In the genomic region with DNA sequence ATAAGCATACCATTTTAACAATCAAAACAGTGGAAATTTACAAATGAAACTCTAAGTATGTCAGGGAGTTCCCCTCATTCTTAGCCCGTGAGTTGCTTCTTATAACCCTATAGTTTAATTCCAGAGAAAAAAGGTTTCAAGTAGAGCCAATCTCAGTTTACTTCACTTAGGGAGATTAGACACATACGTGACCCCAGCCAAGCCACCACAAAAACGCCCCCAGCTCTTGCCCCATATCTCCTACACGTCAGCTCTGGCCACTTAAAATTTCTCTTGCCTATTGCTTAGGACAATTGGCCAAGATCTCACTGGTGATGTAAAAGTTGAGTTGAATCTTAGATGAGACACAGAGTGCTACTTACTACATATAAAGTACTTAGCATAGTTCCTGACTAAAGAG, we compare ENCODE assay signal across 13 cellular contexts.
DNase-seq lines count a peak whose midpoint lies in the region; ATAC-seq and TF ChIP-seq lines count a peak whose summit lies in the region.
"Had no signal": no experiment of that assay in that cellular context is flagged by ENCODE, and none has a peak within 500 bp of the region (broad histone marks: within the 10 kb centered on the region; RNA-seq: fewer than 3 reads in every experiment).

No MANE protein-coding gene starts in this region.

- H3K4me1 Mint-ChIP-seq in activated T-cell treated with anti-CD3 and anti-CD28 coated beads, Interleukin-2, amount 50 U/mL, for 72 hours (ENCODE audit: low read depth): peaks cover 77% of the 10 kb centered on the region
- peaks cover 52% of the 10 kb centered on the region for H3K4me1 Mint-ChIP-seq in activated T-cell treated with anti-CD3 and anti-CD28 coated beads, Interleukin-2, amount 50 U/mL, for 4 hours (ENCODE audit: low read depth)
- H3K4me1 Mint-ChIP-seq in T-cell: peaks cover 56 to 66% (median 63%) of the 10 kb centered on the region in 3 donors
- peaks cover 39% of the 10 kb centered on the region for H3K4me1 Mint-ChIP-seq in stimulated activated effector memory CD8-positive, alpha-beta T cell treated with anti-CD3 and anti-CD28 coated beads, Interleukin-12 subunit alpha, Interleukin-12 subunit beta, amount 100 ng/mL, for 72 hours

- H3K27me3 Mint-ChIP-seq in activated T-cell treated with anti-CD3 and anti-CD28 coated beads, Interleukin-2, amount 50 U/mL, for 72 hours (ENCODE audit: low read depth): no peaks in the 10 kb centered on the region
- H3K27me3 Mint-ChIP-seq in activated T-cell treated with anti-CD3 and anti-CD28 coated beads, Interleukin-2, amount 50 U/mL, for 4 hours (ENCODE audit: low read depth): no peaks in the 10 kb centered on the region
- no peaks in the 10 kb centered on the region for H3K27me3 Mint-ChIP-seq in T-cell

- no peak for TF ChIP-seq CTCF in fibroblast of pulmonary artery (IDR thresholded peaks at IDR 0.05; ENCODE audit: low read length, missing control alignments)

- no peak for ATAC-seq in activated T-cell treated with anti-CD3 and anti-CD28 coated beads, Interleukin-2, amount 50 U/mL, for 72 hours (replicated peaks in 1 of 2)
- ATAC-seq in activated T-cell treated with anti-CD3 and anti-CD28 coated beads, Interleukin-2, amount 50 U/mL, for 4 hours: no peak
- ATAC-seq in T-cell (replicated peaks in 1 of 4) (no peak), HG02798 (IDR thresholded peaks at IDR 0.05; ENCODE audit: poor library complexity, unreplicated experiment) (no peak)
- no peak for ATAC-seq in stimulated activated effector memory CD8-positive, alpha-beta T cell treated with anti-CD3 and anti-CD28 coated beads, Interleukin-12 subunit alpha, Interleukin-12 subunit beta, amount 100 ng/mL, for 72 hours

- peak overlapping the region; percentile 47 for H3K27ac Mint-ChIP-seq in activated T-cell treated with anti-CD3 and anti-CD28 coated beads, Interleukin-2, amount 50 U/mL, for 72 hours
- peak overlapping the region; percentile 21 to 93 for H3K27ac Mint-ChIP-seq in T-cell
- H3K27ac Mint-ChIP-seq in stimulated activated effector memory CD8-positive, alpha-beta T cell treated with anti-CD3 and anti-CD28 coated beads, Interleukin-12 subunit alpha, Interleukin-12 subunit beta, amount 100 ng/mL, for 72 hours: peak overlapping the region; percentile 97

- peaks cover 0 to 2% of the 10 kb centered on the region in 2 donors for H3K36me3 Mint-ChIP-seq in activated T-cell treated with anti-CD3 and anti-CD28 coated beads, Interleukin-2, amount 50 U/mL, for 72 hours (ENCODE audit: insufficient read depth in 2 of 2)
- H3K36me3 Mint-ChIP-seq in activated T-cell treated with anti-CD3 and anti-CD28 coated beads, Interleukin-2, amount 50 U/mL, for 4 hours (ENCODE audit: insufficient read depth): no peaks in the 10 kb centered on the region
- no peaks in the 10 kb centered on the region for H3K36me3 Mint-ChIP-seq in T-cell
- peaks cover 11% of the 10 kb centered on the region for H3K36me3 Mint-ChIP-seq in stimulated activated effector memory CD8-positive, alpha-beta T cell treated with anti-CD3 and anti-CD28 coated beads, Interleukin-12 subunit alpha, Interleukin-12 subunit beta, amount 100 ng/mL, for 72 hours

- CTCF ChIA-PET in T-cell (lab: Charles Lee): interaction anchor here in 1 of 2 donors (0.6 kb wide), 1 partner anchor 95 kb away, joined by 3 read pairs; no protein-coding TSS in a partner anchor

- DNase-seq in activated T-cell treated with anti-CD3 and anti-CD28 coated beads, Interleukin-2, amount 50 U/mL, for 72 hours: no peak
- DNase-seq in activated T-cell treated with anti-CD3 and anti-CD28 coated beads, Interleukin-2, amount 50 U/mL, for 4 hours: no peak
- DNase-seq in T-cell: no peak
- DNase-seq in fibroblast of pulmonary artery (ENCODE audit: low read depth): peak; percentile 95
- DNase-seq in stimulated activated effector memory CD8-positive, alpha-beta T cell treated with anti-CD3 and anti-CD28 coated beads, Interleukin-12 subunit alpha, Interleukin-12 subunit beta, amount 100 ng/mL, for 72 hours (ENCODE audit: low spot score in 2 of 2): no peak
- no peak for DNase-seq in NCI-H2029 (lab: John Stamatoyannopoulos, UW)
- DNase-seq in NCI-H1436 treated with DMSO at 0.1 percent for 48 hours (lab: John Stamatoyannopoulos, UW): no peak
- DNase-seq: AML-193; central memory CD4-positive, alpha-beta T cell; NCI-H345; PC-9; T-helper 2 cell had no signal

- POLR2A ChIA-PET in T-cell (lab: Charles Lee): interaction anchor here in 1 of 2 donors (0.6 to 1.0 kb wide), 3 partner anchors 97 to 118 kb away, joined by 3 read pairs; no protein-coding TSS in a partner anchor

- peak overlapping the region; percentile 81 to 86 for H3K4me3 Mint-ChIP-seq in activated T-cell treated with anti-CD3 and anti-CD28 coated beads, Interleukin-2, amount 50 U/mL, for 72 hours
- H3K4me3 Mint-ChIP-seq in activated T-cell treated with anti-CD3 and anti-CD28 coated beads, Interleukin-2, amount 50 U/mL, for 4 hours: no peak overlapping the region
- H3K4me3 Mint-ChIP-seq in T-cell: no peak overlapping the region
- H3K4me3 Mint-ChIP-seq in stimulated activated effector memory CD8-positive, alpha-beta T cell treated with anti-CD3 and anti-CD28 coated beads, Interleukin-12 subunit alpha, Interleukin-12 subunit beta, amount 100 ng/mL, for 72 hours: no peak overlapping the region

- H3K9me3 Mint-ChIP-seq in activated T-cell treated with anti-CD3 and anti-CD28 coated beads, Interleukin-2, amount 50 U/mL, for 72 hours: no peaks in the 10 kb centered on the region
- no peaks in the 10 kb centered on the region for H3K9me3 Mint-ChIP-seq in activated T-cell treated with anti-CD3 and anti-CD28 coated beads, Interleukin-2, amount 50 U/mL, for 4 hours
- H3K9me3 Mint-ChIP-seq in T-cell: no peaks in the 10 kb centered on the region
- H3K9me3 Mint-ChIP-seq in stimulated activated effector memory CD8-positive, alpha-beta T cell treated with anti-CD3 and anti-CD28 coated beads, Interleukin-12 subunit alpha, Interleukin-12 subunit beta, amount 100 ng/mL, for 72 hours: no peaks in the 10 kb centered on the region

- no peak overlapping the region for H3K4me3 ChIP-seq in fibroblast of pulmonary artery (replicated peaks; ENCODE audit: low read depth, low read length)
- H3K4me3 ChIP-seq: PC-9 had no signal

Comparison
In these comparisons a context has a peak if more than half of its experiments do, and no peak if none do; other contexts are left out.
1. H3K4me3 Mint-ChIP-seq: peak in activated T-cell treated with anti-CD3 and anti-CD28 coated beads, Interleukin-2, amount 50 U/mL, for 72 hours (2 of 2); none in activated T-cell treated with anti-CD3 and anti-CD28 coated beads, Interleukin-2, amount 50 U/mL, for 4 hours (single experiment), T-cell (0 of 3) and stimulated activated effector memory CD8-positive, alpha-beta T cell treated with anti-CD3 and anti-CD28 coated beads, Interleukin-12 subunit alpha, Interleukin-12 subunit beta, amount 100 ng/mL, for 72 hours (single experiment).
2. H3K27ac Mint-ChIP-seq: peak in every context shown above with its lines; median percentile 97 in stimulated activated effector memory CD8-positive, alpha-beta T cell treated with anti-CD3 and anti-CD28 coated beads, Interleukin-12 subunit alpha, Interleukin-12 subunit beta, amount 100 ng/mL, for 72 hours; 57 in T-cell; 47 in activated T-cell treated with anti-CD3 and anti-CD28 coated beads, Interleukin-2, amount 50 U/mL, for 72 hours.